Comparison of ENCODE assay signal across 1 cellular context in genomic region chr5:93154551-93154950, GRCh38.
TF ChIP-seq lines count a peak whose summit lies in the region.

No MANE protein-coding gene starts in this region.

TF ChIP-seq in HepG2, 621 proteins besides CTCF, POLR2A, EP300 and RAD21:
- TF ChIP-seq ATF7 (IDR thresholded peaks at IDR 0.05) (0 out of 2 replicates have a peak, but pooled peaks have one; percentile 38), ATF7 (CRISPR knock-in tag; IDR thresholded peaks at IDR 0.05) (no peak), SNAPC5 (CRISPR knock-in tag; IDR thresholded peaks at IDR 0.05; ENCODE audit: borderline replicate concordance) (no peak)
